ENCODE assay signal across 10 cellular contexts in the genomic region with DNA sequence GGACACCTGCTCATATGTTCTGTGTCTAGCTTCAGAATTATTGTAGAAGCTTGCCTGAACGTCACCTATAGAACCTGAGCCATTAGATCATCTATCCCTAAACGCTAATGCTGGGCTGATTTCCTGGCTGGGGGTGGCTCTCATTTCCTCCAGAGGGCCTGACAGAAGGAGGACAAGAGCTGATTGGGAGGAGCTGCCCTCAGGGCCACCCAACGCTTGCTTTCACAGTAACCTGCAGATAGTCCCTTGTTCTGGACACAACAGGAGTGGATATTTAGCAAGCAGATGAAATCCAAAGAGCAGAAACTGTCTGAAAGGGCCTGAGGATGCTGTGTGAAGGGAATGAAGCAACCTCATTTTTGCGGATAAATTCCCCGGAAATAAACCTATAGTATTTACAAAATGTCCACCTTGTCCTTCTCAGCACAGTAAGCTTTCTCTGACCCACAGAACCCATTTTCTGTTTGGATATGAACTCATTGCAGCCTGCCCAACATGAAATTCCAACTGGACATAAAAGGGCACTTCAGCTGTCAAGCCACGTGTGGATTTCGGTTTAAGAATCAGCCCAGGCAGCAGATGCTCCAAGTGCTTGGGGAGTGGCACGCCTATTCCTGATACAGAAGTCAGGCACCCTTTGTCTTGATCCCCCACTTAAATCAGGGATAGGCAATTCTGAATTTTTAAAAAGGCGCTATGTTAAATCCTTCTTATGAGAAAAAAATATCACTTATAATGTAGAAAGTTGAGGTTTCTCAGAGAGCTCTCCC. TPM values are rescaled to one million over a fixed set of nuclear protein-coding genes. Genes with fewer than 3 reads are reported as not detected.
DNase-seq lines count a peak whose midpoint lies in the region; ATAC-seq and TF ChIP-seq lines count a peak whose summit lies in the region.
"Had no signal": no experiment of that assay in that cellular context is flagged by ENCODE, and none has a peak within 500 bp of the region (broad histone marks: within the 10 kb centered on the region; RNA-seq: fewer than 3 reads in every experiment).

No MANE protein-coding gene starts in this region.

- WGBS in prostate gland = 67% methylated on average over 9 of the region's 9 CpGs

- H3K4me1 ChIP-seq in left ventricle myocardium inferior (peaks cover 32% of the 10 kb centered on the region), uterus (peaks cover 7 to 8% of the 10 kb centered on the region in 2 donors), prostate gland (replicated peaks) (no peaks in the 10 kb centered on the region)

- H3K4me3 ChIP-seq in left ventricle myocardium inferior (peak overlapping the region; percentile 44), uterus (no peak overlapping the region), prostate gland (no peak overlapping the region)

- no peaks in the 10 kb centered on the region for H3K27me3 ChIP-seq in left ventricle myocardium inferior (ENCODE audit: low read depth)
- no peaks in the 10 kb centered on the region for H3K27me3 ChIP-seq in uterus
- no peaks in the 10 kb centered on the region for H3K27me3 ChIP-seq in prostate gland (replicated peaks; ENCODE audit: insufficient read depth)

- H3K36me3 ChIP-seq in left ventricle myocardium inferior = no peaks in the 10 kb centered on the region
- H3K36me3 ChIP-seq in uterus = no peaks in the 10 kb centered on the region
- H3K36me3 ChIP-seq in prostate gland = no peaks in the 10 kb centered on the region

- H3K27ac ChIP-seq in left ventricle myocardium inferior (replicated peaks) (peak overlapping the region; percentile 98), uterus (peak overlapping the region; percentile 87 to 98), prostate gland (peak overlapping the region in 1 of 2 donors; percentile 38)

- intact Hi-C loops in left ventricle myocardium inferior (cut with micrococcal nuclease) = loop anchor here (10.0 kb wide), 2 partner anchors 47 to 147 kb away; a partner anchor contains a TSS
- intact Hi-C loops in left ventricle myocardium superior (cut with micrococcal nuclease) = loop anchor here (5.0 to 10.0 kb wide), 3 partner anchors 45 to 167 kb away; a partner anchor contains a TSS
- intact Hi-C loops in uterus (cut with DNase I; ENCODE audit: low total_unique reads) = loop anchor here (10.0 kb wide), 2 partner anchors 47 to 97 kb away; a partner anchor contains a TSS
- intact Hi-C loops in prostate gland (cut with DNase I) = no loop called here

- H3K9me3 ChIP-seq in left ventricle myocardium inferior (replicated peaks) (no peaks in the 10 kb centered on the region), uterus (no peaks in the 10 kb centered on the region), prostate gland (no peaks in the 10 kb centered on the region)

- DNase-seq in left ventricle myocardium inferior (no peak), left ventricle myocardium superior (no peak), astrocyte of the hippocampus (ENCODE audit: low read depth, low spot score) (peak; percentile 36), midbrain (lab: John Stamatoyannopoulos, UW) (peak; percentile 49), uterus (peak; percentile 31 to 32), AG08396 (ENCODE audit: low spot score) (no peak), prostate gland (ENCODE audit: low spot score) (no peak)
- DNase-seq: natural killer cell had no signal

- TF ChIP-seq POLR2A in uterus (IDR thresholded peaks at IDR 0.05) = no peak
- TF ChIP-seq POLR2A in prostate gland (IDR thresholded peaks at IDR 0.05) = no peak

- TF ChIP-seq CTCF in left ventricle myocardium inferior (IDR thresholded peaks at IDR 0.05; ENCODE audit: borderline replicate concordance) (no peak), uterus (IDR thresholded peaks at IDR 0.05) (no peak), prostate gland (IDR thresholded peaks at IDR 0.05) (no peak)

- no peak for ATAC-seq in left ventricle myocardium superior
- no peak for ATAC-seq in GM21717 (IDR thresholded peaks at IDR 0.05; ENCODE audit: unreplicated experiment)
- ATAC-seq: natural killer cell, Panc1 had no signal

RNA-seq across cellular contexts. Expression of a gene that starts 32.8 kb away (rescaled TPM):
- 35.0 TPM for total RNA-seq in left ventricle myocardium inferior
- total RNA-seq in left ventricle myocardium superior = 31.4 TPM
- total RNA-seq in uterus = 10 to 100 TPM; 30.7 to 90.0 (median 74.6) TPM
- 10 to 100 TPM; 81.9 to 85.6 TPM for total RNA-seq in prostate gland

RNA-seq across cellular contexts. Expression of a gene that starts 43.2 kb away (rescaled TPM):
- total RNA-seq in left ventricle myocardium inferior (102 TPM), left ventricle myocardium superior (69.9 TPM), uterus (100 to 1,000 TPM; 241 to 900 (median 352) TPM), prostate gland (100 to 1,000 TPM in 1 of 2 donors, 10 to 100 TPM in 1; 81.6 to 253 TPM)

Comparison
In these comparisons a context has a peak if more than half of its experiments do, and no peak if none do; other contexts are left out.
1. DNase-seq: peak in astrocyte of the hippocampus (single experiment), midbrain (single experiment) and uterus (2 of 2); none in left ventricle myocardium inferior (single experiment), left ventricle myocardium superior (single experiment), AG08396 (single experiment) and prostate gland (single experiment).